1 cellular context compared by ENCODE assay signal in genomic region chr2:171158036-171158789, GRCh38.
TF ChIP-seq lines count a peak whose summit lies in the region.

No MANE protein-coding gene starts in this region.

TF ChIP-seq in GM12878, 131 proteins besides CTCF, POLR2A, EP300 and RAD21 (continued from another document):
- TF ChIP-seq, protein P1, sequence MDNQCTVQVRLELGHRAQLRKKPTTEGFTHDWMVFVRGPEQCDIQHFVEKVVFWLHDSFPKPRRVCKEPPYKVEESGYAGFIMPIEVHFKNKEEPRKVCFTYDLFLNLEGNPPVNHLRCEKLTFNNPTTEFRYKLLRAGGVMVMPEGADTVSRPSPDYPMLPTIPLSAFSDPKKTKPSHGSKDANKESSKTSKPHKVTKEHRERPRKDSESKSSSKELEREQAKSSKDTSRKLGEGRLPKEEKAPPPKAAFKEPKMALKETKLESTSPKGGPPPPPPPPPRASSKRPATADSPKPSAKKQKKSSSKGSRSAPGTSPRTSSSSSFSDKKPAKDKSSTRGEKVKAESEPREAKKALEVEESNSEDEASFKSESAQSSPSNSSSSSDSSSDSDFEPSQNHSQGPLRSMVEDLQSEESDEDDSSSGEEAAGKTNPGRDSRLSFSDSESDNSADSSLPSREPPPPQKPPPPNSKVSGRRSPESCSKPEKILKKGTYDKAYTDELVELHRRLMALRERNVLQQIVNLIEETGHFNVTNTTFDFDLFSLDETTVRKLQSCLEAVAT (IDR thresholded peaks at IDR 0.05), result peak; percentile 14; the same call in 1 of the 2 replicates
- TF ChIP-seq, protein P2, sequence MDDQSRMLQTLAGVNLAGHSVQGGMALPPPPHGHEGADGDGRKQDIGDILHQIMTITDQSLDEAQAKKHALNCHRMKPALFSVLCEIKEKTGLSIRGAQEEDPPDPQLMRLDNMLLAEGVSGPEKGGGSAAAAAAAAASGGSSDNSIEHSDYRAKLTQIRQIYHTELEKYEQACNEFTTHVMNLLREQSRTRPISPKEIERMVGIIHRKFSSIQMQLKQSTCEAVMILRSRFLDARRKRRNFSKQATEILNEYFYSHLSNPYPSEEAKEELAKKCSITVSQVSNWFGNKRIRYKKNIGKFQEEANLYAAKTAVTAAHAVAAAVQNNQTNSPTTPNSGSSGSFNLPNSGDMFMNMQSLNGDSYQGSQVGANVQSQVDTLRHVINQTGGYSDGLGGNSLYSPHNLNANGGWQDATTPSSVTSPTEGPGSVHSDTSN (IDR thresholded peaks at IDR 0.05; ENCODE audit: insufficient replicate concordance, low read depth, low read length), result no peak
- peak; percentile 98 for TF ChIP-seq ZNF24 (IDR thresholded peaks at IDR 0.05)
